Comparison of ENCODE assay signal across 8 cellular contexts in genomic region chr16:67277294-67277998, GRCh38. TPM values are rescaled to one million over a fixed set of nuclear protein-coding genes. Genes with fewer than 3 reads are reported as not detected.
DNase-seq lines count a peak whose midpoint lies in the region; ATAC-seq and TF ChIP-seq lines count a peak whose summit lies in the region.

No MANE protein-coding gene starts in this region.

- no peaks in the 10 kb centered on the region for H3K27me3 Mint-ChIP-seq in activated CD4-positive, alpha-beta T cell treated with anti-CD3 and anti-CD28 coated beads, Interleukin-2, amount 10 ng/mL, durations not matched to agents 24 days and 14 days

- peaks cover 21% of the 10 kb centered on the region for H3K36me3 Mint-ChIP-seq in activated CD4-positive, alpha-beta T cell treated with anti-CD3 and anti-CD28 coated beads, Interleukin-2, amount 10 ng/mL, durations not matched to agents 24 days and 14 days (ENCODE audit: low read depth)
- H3K36me3 Mint-ChIP-seq in stimulated activated effector memory CD8-positive, alpha-beta T cell treated with anti-CD3 and anti-CD28 coated beads, Interleukin-12 subunit alpha, Interleukin-12 subunit beta, amount 100 ng/mL, for 72 hours = peaks cover 37% of the 10 kb centered on the region

- TF ChIP-seq CTCF in WI38 (IDR thresholded peaks at IDR 0.05; ENCODE audit: low read depth, low read length) (no peak), foreskin keratinocyte (conservative IDR thresholded peaks at IDR 0.05) (peak; percentile 13)

- no peaks in the 10 kb centered on the region for H3K9me3 ChIP-seq in Karpas-422 (ENCODE audit: low read length)

- H3K9me3 Mint-ChIP-seq in activated CD4-positive, alpha-beta T cell treated with anti-CD3 and anti-CD28 coated beads, Interleukin-2, amount 10 ng/mL, durations not matched to agents 24 days and 14 days = no peaks in the 10 kb centered on the region
- no peaks in the 10 kb centered on the region for H3K9me3 Mint-ChIP-seq in stimulated activated effector memory CD8-positive, alpha-beta T cell treated with anti-CD3 and anti-CD28 coated beads, Interleukin-12 subunit alpha, Interleukin-12 subunit beta, amount 100 ng/mL, for 72 hours

- H2AFZ ChIP-seq in Karpas-422 (ENCODE audit: low read length) = no peak overlapping the region

- intact Hi-C loops in activated CD4-positive, alpha-beta T cell treated with anti-CD3 and anti-CD28 coated beads, Interleukin-2, amount 10 ng/mL, durations not matched to agents 24 days and 14 days (cut with micrococcal nuclease) = loop anchor here (5.0 kb wide), 2 partner anchors 70 to 120 kb away; no protein-coding TSS in a partner anchor

- peak; percentile 73 for ATAC-seq in foreskin keratinocyte
- ATAC-seq in stimulated activated effector memory CD8-positive, alpha-beta T cell treated with anti-CD3 and anti-CD28 coated beads, Interleukin-12 subunit alpha, Interleukin-12 subunit beta, amount 100 ng/mL, for 72 hours = peak; percentile 15
- no peak for ATAC-seq in GM19452 (IDR thresholded peaks at IDR 0.05; ENCODE audit: unreplicated experiment)

- no peaks in the 10 kb centered on the region for H4K20me1 ChIP-seq in Karpas-422 (ENCODE audit: insufficient read depth, low read depth, low read length)

- no peak overlapping the region for H3K4me2 ChIP-seq in Karpas-422 (ENCODE audit: low read depth, low read length, poor library complexity, severe bottlenecking)

- peak overlapping the region; percentile 87 for H3K27ac Mint-ChIP-seq in activated CD4-positive, alpha-beta T cell treated with anti-CD3 and anti-CD28 coated beads, Interleukin-2, amount 10 ng/mL, durations not matched to agents 24 days and 14 days
- H3K27ac Mint-ChIP-seq in stimulated activated effector memory CD8-positive, alpha-beta T cell treated with anti-CD3 and anti-CD28 coated beads, Interleukin-12 subunit alpha, Interleukin-12 subunit beta, amount 100 ng/mL, for 72 hours = peak overlapping the region; percentile 91

- H3K27me3 ChIP-seq in foreskin keratinocyte (no peaks in the 10 kb centered on the region), Karpas-422 (ENCODE audit: low read length) (no peaks in the 10 kb centered on the region)

- H3K27ac ChIP-seq in foreskin keratinocyte (peak overlapping the region; percentile 75), Karpas-422 (ENCODE audit: low read length) (no peak overlapping the region)

- H3K4me3 ChIP-seq in WI38 (ENCODE audit: low read depth, low read length) = peak overlapping the region; percentile 21; the same call in 1 of the 2 replicates
- no peak overlapping the region for H3K4me3 ChIP-seq in Karpas-422 (ENCODE audit: low read length)

- H3K4me1 Mint-ChIP-seq in activated CD4-positive, alpha-beta T cell treated with anti-CD3 and anti-CD28 coated beads, Interleukin-2, amount 10 ng/mL, durations not matched to agents 24 days and 14 days = peaks cover 18% of the 10 kb centered on the region
- peaks cover 19% of the 10 kb centered on the region for H3K4me1 Mint-ChIP-seq in stimulated activated effector memory CD8-positive, alpha-beta T cell treated with anti-CD3 and anti-CD28 coated beads, Interleukin-12 subunit alpha, Interleukin-12 subunit beta, amount 100 ng/mL, for 72 hours

- H3K36me3 ChIP-seq in Karpas-422 (ENCODE audit: insufficient read depth, low read length) = no peaks in the 10 kb centered on the region

- H3K4me3 Mint-ChIP-seq in activated CD4-positive, alpha-beta T cell treated with anti-CD3 and anti-CD28 coated beads, Interleukin-2, amount 10 ng/mL, durations not matched to agents 24 days and 14 days = peak overlapping the region; percentile 89
- peak overlapping the region; percentile 83 for H3K4me3 Mint-ChIP-seq in stimulated activated effector memory CD8-positive, alpha-beta T cell treated with anti-CD3 and anti-CD28 coated beads, Interleukin-12 subunit alpha, Interleukin-12 subunit beta, amount 100 ng/mL, for 72 hours

- H3K9me2 ChIP-seq in Karpas-422 (replicated peaks; ENCODE audit: insufficient read depth, low read length) = no peaks in the 10 kb centered on the region

- no peaks in the 10 kb centered on the region for H3K79me2 ChIP-seq in Karpas-422 (ENCODE audit: low read length)

- H3K9ac ChIP-seq in Karpas-422 (ENCODE audit: low read length) = no peak overlapping the region

- DNase-seq in activated CD4-positive, alpha-beta T cell treated with anti-CD3 and anti-CD28 coated beads, Interleukin-2, amount 10 ng/mL, durations not matched to agents 24 days and 14 days = no peak
- no peak for DNase-seq in activated CD4-positive, alpha-beta T cell treated with anti-CD3 and anti-CD28 coated beads for 1 hour
- DNase-seq in foreskin keratinocyte = peak; percentile 87 to 94
- DNase-seq in stimulated activated effector memory CD8-positive, alpha-beta T cell treated with anti-CD3 and anti-CD28 coated beads, Interleukin-12 subunit alpha, Interleukin-12 subunit beta, amount 100 ng/mL, for 72 hours (ENCODE audit: low spot score in 2 of 2) = no peak
- no peak for DNase-seq in GM19238 (ENCODE audit: insufficient read length, low spot score)
- DNase-seq in Karpas-422 = no peak

- H3K4me1 ChIP-seq in foreskin keratinocyte (peaks cover 7% of the 10 kb centered on the region), Karpas-422 (ENCODE audit: low read length) (no peaks in the 10 kb centered on the region; the same call in 1 of the 2 replicates)

RNA-seq across cellular contexts. Expression of gene PLEKHG4, which starts 1.9 kb away (rescaled TPM):
- total RNA-seq in activated CD4-positive, alpha-beta T cell treated with anti-CD3 and anti-CD28 coated beads, Interleukin-2, amount 10 ng/mL, durations not matched to agents 24 days and 14 days = 43.4 and 43.8 TPM in 2 replicates
- total RNA-seq in foreskin keratinocyte = 8.9 and 14.1 TPM in 2 replicates
- 6.0 and 8.9 TPM in 2 replicates for polyA plus RNA-seq in foreskin keratinocyte
- total RNA-seq in Karpas-422 (2014; rRNA removed; shearing (Covaris generic); ENCODE audit: low replicate concordance) = 0.36 and 0.86 TPM in 2 replicates

RNA-seq across cellular contexts. Expression of gene SLC9A5, which starts 28.7 kb away (rescaled TPM):
- 5.3 TPM in 2 replicates for total RNA-seq in activated CD4-positive, alpha-beta T cell treated with anti-CD3 and anti-CD28 coated beads, Interleukin-2, amount 10 ng/mL, durations not matched to agents 24 days and 14 days
- total RNA-seq in foreskin keratinocyte = 1.6 and 2.1 TPM in 2 replicates
- 1.8 and 2.2 TPM in 2 replicates for polyA plus RNA-seq in foreskin keratinocyte
- total RNA-seq in Karpas-422 (2014; rRNA removed; shearing (Covaris generic); ENCODE audit: low replicate concordance) = 4.9 and 6.1 TPM in 2 replicates

RNA-seq across cellular contexts. Expression of gene FHOD1, which starts 30.2 kb away (rescaled TPM):
- total RNA-seq in activated CD4-positive, alpha-beta T cell treated with anti-CD3 and anti-CD28 coated beads, Interleukin-2, amount 10 ng/mL, durations not matched to agents 24 days and 14 days = 128 TPM in 2 replicates
- 51.2 and 57.2 TPM in 2 replicates for total RNA-seq in foreskin keratinocyte
- 47.0 and 50.8 TPM in 2 replicates for polyA plus RNA-seq in foreskin keratinocyte
- total RNA-seq in Karpas-422 (2014; rRNA removed; shearing (Covaris generic); ENCODE audit: low replicate concordance) = 29.1 and 33.1 TPM in 2 replicates

RNA-seq across cellular contexts. Expression of gene KCTD19, which starts 49.1 kb away (rescaled TPM):
- total RNA-seq in activated CD4-positive, alpha-beta T cell treated with anti-CD3 and anti-CD28 coated beads, Interleukin-2, amount 10 ng/mL, durations not matched to agents 24 days and 14 days = 1.0 and 1.3 TPM in 2 replicates
- not detected in 2 replicates for total RNA-seq in foreskin keratinocyte
- not detected in 2 replicates for polyA plus RNA-seq in foreskin keratinocyte
- total RNA-seq in Karpas-422 (2014; rRNA removed; shearing (Covaris generic); ENCODE audit: low replicate concordance) = not detected in 2 replicates

RNA-seq across cellular contexts. Expression of gene LRRC36, which starts 49.2 kb away (rescaled TPM):
- total RNA-seq in activated CD4-positive, alpha-beta T cell treated with anti-CD3 and anti-CD28 coated beads, Interleukin-2, amount 10 ng/mL, durations not matched to agents 24 days and 14 days = 0.23 TPM in 1 of 2 replicates, not detected in the other
- total RNA-seq in foreskin keratinocyte = not detected in 2 replicates
- polyA plus RNA-seq in foreskin keratinocyte = not detected in 2 replicates
- not detected in 2 replicates for total RNA-seq in Karpas-422 (2014; rRNA removed; shearing (Covaris generic); ENCODE audit: low replicate concordance)

Comparison
In these comparisons a context has a peak if more than half of its experiments do, and no peak if none do; other contexts are left out.
1. DNase-seq: peak in foreskin keratinocyte (2 of 2); none in activated CD4-positive, alpha-beta T cell treated with anti-CD3 and anti-CD28 coated beads, Interleukin-2, amount 10 ng/mL, durations not matched to agents 24 days and 14 days (single experiment), activated CD4-positive, alpha-beta T cell treated with anti-CD3 and anti-CD28 coated beads for 1 hour (single experiment), stimulated activated effector memory CD8-positive, alpha-beta T cell treated with anti-CD3 and anti-CD28 coated beads, Interleukin-12 subunit alpha, Interleukin-12 subunit beta, amount 100 ng/mL, for 72 hours (0 of 2), GM19238 (single experiment) and Karpas-422 (single experiment).